In the genomic region with DNA sequence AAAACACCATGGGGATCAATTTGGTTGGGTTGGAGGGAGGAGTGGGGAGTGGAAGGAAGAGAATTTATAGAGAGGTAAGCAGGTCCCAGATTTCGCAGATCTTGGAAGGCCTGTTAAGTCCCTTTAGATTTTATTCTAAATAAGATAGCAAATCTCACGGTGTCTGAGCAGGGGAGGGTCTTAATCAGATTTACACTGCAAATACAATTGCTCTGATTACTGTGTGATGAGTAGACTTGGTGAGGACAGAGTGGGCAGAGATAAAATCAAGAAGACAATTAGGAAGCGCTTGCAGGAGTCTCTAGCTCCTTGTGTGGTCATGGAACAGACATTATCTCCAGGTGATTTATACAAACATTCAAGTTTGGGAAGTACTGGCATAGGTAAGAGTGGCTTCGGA, we compare ENCODE assay signal across 1 cellular context.
TF ChIP-seq lines count a peak whose summit lies in the region.

No MANE protein-coding gene starts in this region.

TF ChIP-seq in K562, 482 proteins besides CTCF, POLR2A, EP300 and RAD21 (continued from another document):
- TF ChIP-seq, protein P1, sequence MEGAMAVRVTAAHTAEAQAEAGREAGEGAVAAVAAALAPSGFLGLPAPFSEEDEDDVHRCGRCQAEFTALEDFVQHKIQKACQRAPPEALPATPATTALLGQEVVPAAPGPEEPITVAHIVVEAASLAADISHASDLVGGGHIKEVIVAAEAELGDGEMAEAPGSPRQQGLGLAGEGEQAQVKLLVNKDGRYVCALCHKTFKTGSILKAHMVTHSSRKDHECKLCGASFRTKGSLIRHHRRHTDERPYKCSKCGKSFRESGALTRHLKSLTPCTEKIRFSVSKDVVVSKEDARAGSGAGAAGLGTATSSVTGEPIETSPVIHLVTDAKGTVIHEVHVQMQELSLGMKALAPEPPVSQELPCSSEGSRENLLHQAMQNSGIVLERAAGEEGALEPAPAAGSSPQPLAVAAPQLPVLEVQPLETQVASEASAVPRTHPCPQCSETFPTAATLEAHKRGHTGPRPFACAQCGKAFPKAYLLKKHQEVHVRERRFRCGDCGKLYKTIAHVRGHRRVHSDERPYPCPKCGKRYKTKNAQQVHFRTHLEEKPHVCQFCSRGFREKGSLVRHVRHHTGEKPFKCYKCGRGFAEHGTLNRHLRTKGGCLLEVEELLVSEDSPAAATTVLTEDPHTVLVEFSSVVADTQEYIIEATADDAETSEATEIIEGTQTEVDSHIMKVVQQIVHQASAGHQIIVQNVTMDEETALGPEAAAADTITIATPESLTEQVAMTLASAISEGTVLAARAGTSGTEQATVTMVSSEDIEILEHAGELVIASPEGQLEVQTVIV (CRISPR knock-in tag; IDR thresholded peaks at IDR 0.05; ENCODE audit: borderline replicate concordance), result no peak
- TF ChIP-seq U2AF2 (optimal IDR thresholded peaks at IDR 0.05; ENCODE audit: low read depth, low read length) (no peak), SREBF2 (CRISPR knock-in tag; IDR thresholded peaks at IDR 0.05) (no peak), ZNF124 (CRISPR knock-in tag; IDR thresholded peaks at IDR 0.05) (no peak), HSF4 (CRISPR knock-in tag; IDR thresholded peaks at IDR 0.05; ENCODE audit: borderline replicate concordance) (no peak), CBFA2T2 (conservative IDR thresholded peaks at IDR 0.05) (no peak), ZNF584 (CRISPR knock-in tag; IDR thresholded peaks at IDR 0.05; ENCODE audit: low read depth) (no peak), YY1 (IDR thresholded peaks at IDR 0.05; ENCODE audit: borderline replicate concordance in 1 of 3, control insufficient read depth in 1 of 3, extremely low read depth in 1 of 3, insufficient read depth in 3 of 3, insufficient read length in 1 of 3, insufficient replicate concordance in 2 of 3, low read depth in 1 of 3, low read length in 2 of 3) (no peak), XRCC5 (IDR thresholded peaks at IDR 0.05; ENCODE audit: low read depth, low read length) (no peak), SIN3A (IDR thresholded peaks at IDR 0.05; ENCODE audit: borderline replicate concordance in 2 of 2, control insufficient read depth in 1 of 2, low read depth in 2 of 2, low read length in 2 of 2) (no peak), PCBP2 (IDR thresholded peaks at IDR 0.05; ENCODE audit: low read depth, low read length, poor library complexity, severe bottlenecking) (no peak), TAF7 (tag; IDR thresholded peaks at IDR 0.05) (no peak), ZNF354B (CRISPR knock-in tag; IDR thresholded peaks at IDR 0.05) (no peak)
- TF ChIP-seq, protein P2, sequence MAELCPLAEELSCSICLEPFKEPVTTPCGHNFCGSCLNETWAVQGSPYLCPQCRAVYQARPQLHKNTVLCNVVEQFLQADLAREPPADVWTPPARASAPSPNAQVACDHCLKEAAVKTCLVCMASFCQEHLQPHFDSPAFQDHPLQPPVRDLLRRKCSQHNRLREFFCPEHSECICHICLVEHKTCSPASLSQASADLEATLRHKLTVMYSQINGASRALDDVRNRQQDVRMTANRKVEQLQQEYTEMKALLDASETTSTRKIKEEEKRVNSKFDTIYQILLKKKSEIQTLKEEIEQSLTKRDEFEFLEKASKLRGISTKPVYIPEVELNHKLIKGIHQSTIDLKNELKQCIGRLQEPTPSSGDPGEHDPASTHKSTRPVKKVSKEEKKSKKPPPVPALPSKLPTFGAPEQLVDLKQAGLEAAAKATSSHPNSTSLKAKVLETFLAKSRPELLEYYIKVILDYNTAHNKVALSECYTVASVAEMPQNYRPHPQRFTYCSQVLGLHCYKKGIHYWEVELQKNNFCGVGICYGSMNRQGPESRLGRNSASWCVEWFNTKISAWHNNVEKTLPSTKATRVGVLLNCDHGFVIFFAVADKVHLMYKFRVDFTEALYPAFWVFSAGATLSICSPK (IDR thresholded peaks at IDR 0.05; ENCODE audit: borderline replicate concordance), result no peak
